Comparison of ENCODE assay signal across 8 cellular contexts in the genomic region with DNA sequence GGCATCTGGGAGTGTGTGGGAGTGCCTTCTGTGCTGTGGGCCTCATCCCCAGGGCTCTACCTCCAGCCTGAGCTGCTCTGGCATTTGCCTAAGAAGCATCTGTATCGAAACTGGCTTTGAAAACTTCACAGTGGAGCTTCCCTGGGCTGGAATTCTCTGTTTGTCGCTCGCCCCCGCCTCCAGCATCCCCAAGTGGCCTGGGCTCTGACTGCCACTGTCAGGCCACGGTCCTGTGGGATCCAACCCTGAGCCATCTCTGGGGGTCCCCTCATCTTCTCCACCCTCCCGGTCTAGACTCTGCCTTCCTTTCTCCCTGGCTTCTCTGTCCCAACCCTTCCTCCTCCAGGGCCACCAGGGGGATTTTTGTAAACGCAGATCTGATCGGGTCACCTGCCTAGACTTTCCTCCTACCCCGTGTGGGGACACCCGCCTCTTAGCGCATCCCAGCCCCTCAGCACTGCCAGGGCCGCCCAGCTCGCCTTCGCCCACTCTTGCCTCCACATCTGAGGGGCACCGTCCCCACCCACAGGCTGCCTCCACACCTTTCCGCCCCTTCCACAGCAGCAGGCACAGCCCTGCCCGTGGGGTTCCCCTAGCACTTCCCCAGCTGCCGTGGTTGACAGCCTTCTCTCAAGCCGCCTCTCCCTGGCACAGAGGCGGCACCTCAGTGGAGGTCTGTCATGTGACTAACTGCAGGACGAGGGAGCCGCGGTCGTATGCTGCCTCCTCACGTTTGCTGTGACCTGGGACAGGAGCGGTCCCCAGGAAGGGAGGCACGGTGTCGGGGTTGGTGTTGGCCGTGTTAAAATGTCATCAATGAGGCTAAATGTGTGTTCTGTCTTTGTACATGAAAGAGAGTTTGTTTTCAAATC. TPM values are rescaled to one million over a fixed set of nuclear protein-coding genes. Genes with fewer than 3 reads are reported as not detected.
A peak's percentile ranks its signal among the peaks of the same experiment; 100 is the strongest.
DNase-seq lines count a peak whose midpoint lies in the region; ATAC-seq and TF ChIP-seq lines count a peak whose summit lies in the region.

No MANE protein-coding gene starts in this region.

- peaks cover 66 to 73% (median 68%) of the 10 kb centered on the region in 10 experiments for H3K4me1 ChIP-seq in BLaER1 treated with 17β-estradiol and CSF1 and Interleukin-3, amounts not matched to agents 10 nM and 100 nM
- H3K4me1 ChIP-seq in right lobe of liver = peaks cover 0 to 34% (median 9%) of the 10 kb centered on the region in 4 donors

- no peaks in the 10 kb centered on the region for H3K9me3 Mint-ChIP-seq in activated naive CD8-positive, alpha-beta T cell treated with anti-CD3 and anti-CD28 coated beads, Interleukin-2, amount 50 U/mL, for 24 hours

- ATAC-seq in GM21423 (IDR thresholded peaks at IDR 0.05; ENCODE audit: unreplicated experiment) = peak; percentile 72
- peak; percentile 94 for ATAC-seq in activated naive CD8-positive, alpha-beta T cell treated with anti-CD3 and anti-CD28 coated beads, Interleukin-2, amount 50 U/mL, for 24 hours
- peak in 3 of 4 donors; percentile 27 to 40 (median 34) for ATAC-seq in right lobe of liver
- no peak for ATAC-seq in GM21381 (IDR thresholded peaks at IDR 0.05; ENCODE audit: unreplicated experiment)

- peak overlapping the region; percentile 65 to 96 (median 86) for H3K4me2 ChIP-seq in BLaER1 treated with 17β-estradiol and CSF1 and Interleukin-3, amounts not matched to agents 10 nM and 100 nM

- H3K36me3 ChIP-seq in BLaER1 treated with 17β-estradiol and CSF1 and Interleukin-3, amounts not matched to agents 10 nM and 100 nM = peaks cover 0 to 42% (median 24%) of the 10 kb centered on the region in 11 experiments; a peak in 21 of 22 replicates
- peaks cover 0 to 4% (median 0%) of the 10 kb centered on the region in 4 donors for H3K36me3 ChIP-seq in right lobe of liver

- peak overlapping the region; percentile 46 for H3K27ac Mint-ChIP-seq in activated naive CD8-positive, alpha-beta T cell treated with anti-CD3 and anti-CD28 coated beads, Interleukin-2, amount 50 U/mL, for 24 hours

- H3K27ac ChIP-seq in BLaER1 treated with 17β-estradiol and CSF1 and Interleukin-3, amounts not matched to agents 10 nM and 100 nM = peak overlapping the region; percentile 16 to 77 (median 52); a peak in 18 of 22 replicates
- no peak overlapping the region for H3K27ac ChIP-seq in right lobe of liver

- no peaks in the 10 kb centered on the region for H3K36me3 Mint-ChIP-seq in activated naive CD8-positive, alpha-beta T cell treated with anti-CD3 and anti-CD28 coated beads, Interleukin-2, amount 50 U/mL, for 24 hours (ENCODE audit: low read depth)

- H3K4me3 ChIP-seq in BLaER1 treated with 17β-estradiol and CSF1 and Interleukin-3, amounts not matched to agents 10 nM and 100 nM = 0 out of 20 replicates have a peak overlapping the region, but pooled peaks of 1 of the 10 experiments have one; percentile 4
- no peak overlapping the region for H3K4me3 ChIP-seq in right lobe of liver

- H3K9me3 ChIP-seq in BLaER1 treated with 17β-estradiol and CSF1 and Interleukin-3, amounts not matched to agents 10 nM and 100 nM (replicated peaks in 1 of 11) = no peaks in the 10 kb centered on the region
- no peaks in the 10 kb centered on the region for H3K9me3 ChIP-seq in right lobe of liver

- 62% methylated on average over 13 of the region's 29 CpGs for WGBS in right lobe of liver (ENCODE audit: insufficient coverage, low coverage, low lambda C conversion rate, missing lambda C conversion rate)

- no peaks in the 10 kb centered on the region for H3K27me3 ChIP-seq in BLaER1 treated with 17β-estradiol and CSF1 and Interleukin-3, amounts not matched to agents 10 nM and 100 nM
- no peaks in the 10 kb centered on the region for H3K27me3 ChIP-seq in right lobe of liver

- peak; percentile 51 for DNase-seq in SW480 (ENCODE audit: low spot score)
- DNase-seq in activated naive CD8-positive, alpha-beta T cell treated with anti-CD3 and anti-CD28 coated beads, Interleukin-2, amount 50 U/mL, for 24 hours = peak; percentile 77
- DNase-seq in right lobe of liver = peak in 2 of 3 donors; percentile 56 to 62
- DNase-seq in stimulated activated CD8-positive, alpha-beta memory T cell treated with anti-CD3 and anti-CD28 coated beads, Interleukin-2, amount 100 ng/mL, for 48 hours (ENCODE audit: low read depth in 2 of 2) = peak; percentile 52 to 56
- no peak for DNase-seq in mesenteric fat pad (ENCODE audit: low spot score)

- peaks cover 18% of the 10 kb centered on the region for H3K4me1 Mint-ChIP-seq in activated naive CD8-positive, alpha-beta T cell treated with anti-CD3 and anti-CD28 coated beads, Interleukin-2, amount 50 U/mL, for 24 hours

- no peak for TF ChIP-seq POLR2A in right lobe of liver (IDR thresholded peaks at IDR 0.05)

- intact Hi-C loops in right lobe of liver (cut with DNase I) = no loop called here

- peak overlapping the region; percentile 54 for H3K4me3 Mint-ChIP-seq in activated naive CD8-positive, alpha-beta T cell treated with anti-CD3 and anti-CD28 coated beads, Interleukin-2, amount 50 U/mL, for 24 hours

- H3K27me3 Mint-ChIP-seq in activated naive CD8-positive, alpha-beta T cell treated with anti-CD3 and anti-CD28 coated beads, Interleukin-2, amount 50 U/mL, for 24 hours = no peaks in the 10 kb centered on the region

- peak overlapping the region; percentile 39 to 72 (median 59); a peak in 19 of 22 replicates for H3K9ac ChIP-seq in BLaER1 treated with 17β-estradiol and CSF1 and Interleukin-3, amounts not matched to agents 10 nM and 100 nM

- peak in 2 of 4 donors; percentile 8 to 16 for TF ChIP-seq CTCF in right lobe of liver (IDR thresholded peaks at IDR 0.05)

- peaks cover 0 to 100% (median 100%) of the 10 kb centered on the region in 11 experiments; a peak in 19 of 22 replicates for H4K20me1 ChIP-seq in BLaER1 treated with 17β-estradiol and CSF1 and Interleukin-3, amounts not matched to agents 10 nM and 100 nM

RNA-seq across cellular contexts. Expression of a gene that starts 12.0 kb away (rescaled TPM):
- 10 to 100 TPM; 14.9 to 22.7 (median 17.5) TPM for total RNA-seq in right lobe of liver
- total RNA-seq in mesenteric fat pad = 24.9 TPM

RNA-seq across cellular contexts. Expression of a gene that starts 15.8 kb away (rescaled TPM):
- total RNA-seq in right lobe of liver (1 to 10 TPM in 4 of 6 experiments, under 1 TPM in 2; 0.39 to 2.1 (median 1.2) TPM), mesenteric fat pad (not detected)

RNA-seq across cellular contexts. Expression of a gene that starts 26.9 kb away (rescaled TPM):
- total RNA-seq in right lobe of liver = 100 to 1,000 TPM in 1 of 6 experiments, 10 to 100 TPM in 5; 71.5 to 100 (median 79.4) TPM
- total RNA-seq in mesenteric fat pad = 203 TPM

RNA-seq across cellular contexts. Expression of a gene that starts 27.0 kb away (rescaled TPM):
- total RNA-seq in right lobe of liver (1 to 10 TPM in 3 of 6 experiments, under 1 TPM in 3; 0.35 to 2.8 (median 0.87) TPM), mesenteric fat pad (not detected)

RNA-seq across cellular contexts. Expression of a gene that starts 33.3 kb away (rescaled TPM):
- total RNA-seq in right lobe of liver (10 to 100 TPM; 12.3 to 24.9 (median 21.4) TPM), mesenteric fat pad (45.3 TPM)

Comparison
In these comparisons a context has a peak if more than half of its experiments do, and no peak if none do; other contexts are left out.
1. H3K27ac ChIP-seq: peak in BLaER1 treated with 17β-estradiol and CSF1 and Interleukin-3, amounts not matched to agents 10 nM and 100 nM (11 of 11); none in right lobe of liver (0 of 3).